Comparison of ENCODE assay signal across 22 cellular contexts in genomic region chr2:205637779-205638503, GRCh38. TPM values are rescaled to one million over a fixed set of nuclear protein-coding genes. Genes with fewer than 3 reads are reported as not detected.
DNase-seq lines count a peak whose midpoint lies in the region; ATAC-seq and TF ChIP-seq lines count a peak whose summit lies in the region.
"Had no signal": no experiment of that assay in that cellular context is flagged by ENCODE, and none has a peak within 500 bp of the region (broad histone marks: within the 10 kb centered on the region; RNA-seq: fewer than 3 reads in every experiment).

No MANE protein-coding gene starts in this region.

- no peak overlapping the region for H3K4me3 ChIP-seq in right lobe of liver
- H3K4me3 ChIP-seq: K562, PC-9 had no signal

- H3K4me1 ChIP-seq in right lobe of liver = no peaks in the 10 kb centered on the region

- intact Hi-C loops in posterior cingulate gyrus (cut with DNase I) = no loop called here
- intact Hi-C loops in right lobe of liver (cut with DNase I) = no loop called here

- peaks cover 0 to 4% (median 0%) of the 10 kb centered on the region in 4 donors for H3K9me3 ChIP-seq in right lobe of liver

- no peaks in the 10 kb centered on the region for H3K36me3 ChIP-seq in right lobe of liver

- peaks cover 0 to 2% of the 10 kb centered on the region in 2 donors for H3K9me3 Mint-ChIP-seq in stimulated activated naive CD8-positive, alpha-beta T cell treated with anti-CD3 and anti-CD28 coated beads, Interleukin-15, amount 100 ng/mL, for 72 hours
- H3K9me3 Mint-ChIP-seq in stimulated activated naive CD8-positive, alpha-beta T cell treated with anti-CD3 and anti-CD28 coated beads, Interleukin-15, Interleukin-2, amounts not matched to agents 100 ng/mL and 50 ng/mL, for 24 hours = no peaks in the 10 kb centered on the region
- H3K9me3 Mint-ChIP-seq: CD8-positive, alpha-beta T cell; HFFc6 had no signal

- ATAC-seq in stimulated activated naive CD8-positive, alpha-beta T cell treated with anti-CD3 and anti-CD28 coated beads, Interleukin-15, Interleukin-2, amounts not matched to agents 100 U/mL and 50 U/mL, for 24 hours = peak; percentile 20
- ATAC-seq in stimulated activated naive CD8-positive, alpha-beta T cell treated with anti-CD3 and anti-CD28 coated beads, Interleukin-15, amount 100 ng/mL, for 72 hours = no peak
- ATAC-seq in esophagus mucosa = peak; percentile 58
- no peak for ATAC-seq in right lobe of liver
- ATAC-seq: CD8-positive, alpha-beta T cell; K562 had no signal

- H3K4me3 Mint-ChIP-seq in stimulated activated naive CD8-positive, alpha-beta T cell treated with anti-CD3 and anti-CD28 coated beads, Interleukin-15, amount 100 ng/mL, for 72 hours = no peak overlapping the region
- H3K4me3 Mint-ChIP-seq in stimulated activated naive CD8-positive, alpha-beta T cell treated with anti-CD3 and anti-CD28 coated beads, Interleukin-15, Interleukin-2, amounts not matched to agents 100 ng/mL and 50 ng/mL, for 24 hours = no peak overlapping the region
- H3K4me3 Mint-ChIP-seq: CD8-positive, alpha-beta T cell; HFFc6 had no signal

- no peak overlapping the region for H3K27ac Mint-ChIP-seq in stimulated activated naive CD8-positive, alpha-beta T cell treated with anti-CD3 and anti-CD28 coated beads, Interleukin-15, amount 100 ng/mL, for 72 hours
- H3K27ac Mint-ChIP-seq in stimulated activated naive CD8-positive, alpha-beta T cell treated with anti-CD3 and anti-CD28 coated beads, Interleukin-15, Interleukin-2, amounts not matched to agents 100 ng/mL and 50 ng/mL, for 24 hours = peak overlapping the region; percentile 15
- H3K27ac Mint-ChIP-seq: CD8-positive, alpha-beta T cell; HFFc6 had no signal

- whole genome bisulfite sequencing in right lobe of liver (ENCODE audit: insufficient coverage, low coverage, low lambda C conversion rate, missing lambda C conversion rate) = 58% methylated on average over 6 of the region's 6 CpGs

- TF ChIP-seq CTCF in right lobe of liver (IDR thresholded peaks at IDR 0.05) = no peak

- no peaks in the 10 kb centered on the region for H3K27me3 ChIP-seq in right lobe of liver

- TF ChIP-seq POLR2A in right lobe of liver (IDR thresholded peaks at IDR 0.05) = no peak

- no peaks in the 10 kb centered on the region for H3K36me3 Mint-ChIP-seq in stimulated activated naive CD8-positive, alpha-beta T cell treated with anti-CD3 and anti-CD28 coated beads, Interleukin-15, Interleukin-2, amounts not matched to agents 100 ng/mL and 50 ng/mL, for 24 hours (ENCODE audit: low read depth)
- H3K36me3 Mint-ChIP-seq: CD8-positive, alpha-beta T cell had no signal

- H3K27me3 Mint-ChIP-seq in stimulated activated naive CD8-positive, alpha-beta T cell treated with anti-CD3 and anti-CD28 coated beads, Interleukin-15, amount 100 ng/mL, for 72 hours = peaks cover 2% of the 10 kb centered on the region
- H3K27me3 Mint-ChIP-seq in stimulated activated naive CD8-positive, alpha-beta T cell treated with anti-CD3 and anti-CD28 coated beads, Interleukin-15, Interleukin-2, amounts not matched to agents 100 ng/mL and 50 ng/mL, for 24 hours = peaks cover 8% of the 10 kb centered on the region

- no peak overlapping the region for H3K27ac ChIP-seq in right lobe of liver
- H3K27ac ChIP-seq: 22Rv1, HL-60, PC-9 had no signal

- peak; percentile 6 for DNase-seq in NCI-H146 (lab: John Stamatoyannopoulos, UW)
- DNase-seq in NCI-H146 treated with DMSO at 0.1 percent for 48 hours (lab: John Stamatoyannopoulos, UW; ENCODE audit: unreplicated experiment) = no peak
- DNase-seq in stimulated activated naive CD8-positive, alpha-beta T cell treated with anti-CD3 and anti-CD28 coated beads, Interleukin-15, Interleukin-2, amounts not matched to agents 100 U/mL and 50 U/mL, for 24 hours = no peak
- DNase-seq in stimulated activated naive CD8-positive, alpha-beta T cell treated with anti-CD3 and anti-CD28 coated beads, Interleukin-15, amount 100 ng/mL, for 72 hours = no peak
- no peak for DNase-seq in posterior cingulate gyrus
- DNase-seq in right lobe of liver = no peak
- DNase-seq: CD8-positive, alpha-beta T cell; DND-41; GDM1; GOT3; NCI-H1436 treated with DMSO at 0.1 percent for 48 hours; NCI-H2107; NCI-H226; NCI-H526 treated with DMSO at 0.1 percent for 48 hours; NK-92 treated with Interleukin-12 subunit alpha and Interleukin-12 subunit beta, amount 100 ng/mL, for 24 hours; PC-9 had no signal

- peaks cover 14% of the 10 kb centered on the region for H3K4me1 Mint-ChIP-seq in stimulated activated naive CD8-positive, alpha-beta T cell treated with anti-CD3 and anti-CD28 coated beads, Interleukin-15, amount 100 ng/mL, for 72 hours
- peaks cover 7% of the 10 kb centered on the region for H3K4me1 Mint-ChIP-seq in stimulated activated naive CD8-positive, alpha-beta T cell treated with anti-CD3 and anti-CD28 coated beads, Interleukin-15, Interleukin-2, amounts not matched to agents 100 ng/mL and 50 ng/mL, for 24 hours (ENCODE audit: low read depth)

RNA-seq across cellular contexts. Expression of gene NRP2, which starts 44.4 kb away (rescaled TPM):
- 20.0 TPM for total RNA-seq in esophagus mucosa
- total RNA-seq in right lobe of liver = 10 to 100 TPM in 3 of 6 experiments, 1 to 10 TPM in 3; 5.5 to 23.7 (median 8.6) TPM
- total RNA-seq: CD8-positive, alpha-beta T cell had no signal

Comparison
In these comparisons a context has a peak if more than half of its experiments do, and no peak if none do; other contexts are left out.
1. ATAC-seq: peak in stimulated activated naive CD8-positive, alpha-beta T cell treated with anti-CD3 and anti-CD28 coated beads, Interleukin-15, Interleukin-2, amounts not matched to agents 100 U/mL and 50 U/mL, for 24 hours (single experiment) and esophagus mucosa (single experiment); none in stimulated activated naive CD8-positive, alpha-beta T cell treated with anti-CD3 and anti-CD28 coated beads, Interleukin-15, amount 100 ng/mL, for 72 hours (single experiment) and right lobe of liver (0 of 4).